In genomic region chr6:149963462-149964242, GRCh38 we compare ENCODE assay signal across 8 cellular contexts. TPM values are rescaled to one million over a fixed set of nuclear protein-coding genes. Genes with fewer than 3 reads are reported as not detected.
DNase-seq lines count a peak whose midpoint lies in the region; ATAC-seq and TF ChIP-seq lines count a peak whose summit lies in the region.

ULBP1 (plus strand) TSS chr6:149963943; CDS start chr6:149964050, 107 bp downstream.

- H3K27me3 ChIP-seq in BJ (ENCODE audit: control insufficient read depth, insufficient read depth, low read length) (peaks cover 32% of the 10 kb centered on the region), psoas muscle (ENCODE audit: insufficient read depth in 3 of 3, low read length in 2 of 3) (peaks cover 0 to 84% (median 26%) of the 10 kb centered on the region in 3 donors), uterus (peaks cover 20 to 25% of the 10 kb centered on the region in 2 donors)

- no peaks in the 10 kb centered on the region for H3K36me3 ChIP-seq in BJ (ENCODE audit: control insufficient read depth, insufficient read depth, low read length)
- H3K36me3 ChIP-seq in psoas muscle (ENCODE audit: insufficient read depth in 1 of 2, low read depth in 1 of 2): no peaks in the 10 kb centered on the region
- no peaks in the 10 kb centered on the region for H3K36me3 ChIP-seq in uterus

- POLR2A ChIA-PET in BJ (lab: Charles Lee): no interaction called here

- peak; percentile 34 for TF ChIP-seq CTCF in BJ (IDR thresholded peaks at IDR 0.05; ENCODE audit: insufficient read depth, low read depth, low read length)
- no peak for TF ChIP-seq CTCF in NB4 (IDR thresholded peaks at IDR 0.05; ENCODE audit: low read depth, low read length)
- no peak for TF ChIP-seq CTCF in psoas muscle (IDR thresholded peaks at IDR 0.05)
- no peak for TF ChIP-seq CTCF in uterus (IDR thresholded peaks at IDR 0.05)

- peak within 1 kb of the TSS; percentile 85 for H3K27ac Mint-ChIP-seq in activated naive CD8-positive, alpha-beta T cell treated with anti-CD3 and anti-CD28 coated beads, Interleukin-2, amount 50 U/mL, for 24 hours

- WGBS in psoas muscle, 3 donors: 1 to 3% (median 1%) methylated on average over 43 to 57 of the region's 57 CpGs

- no peaks in the 10 kb centered on the region for H3K9me3 Mint-ChIP-seq in activated naive CD8-positive, alpha-beta T cell treated with anti-CD3 and anti-CD28 coated beads, Interleukin-2, amount 50 U/mL, for 24 hours

- ATAC-seq in GM21447 (IDR thresholded peaks at IDR 0.05; ENCODE audit: unreplicated experiment) (peak; percentile 65), left ventricle myocardium superior (peak; percentile 98), psoas muscle (peak; percentile 84 to 94 (median 90))
- ATAC-seq in activated naive CD8-positive, alpha-beta T cell treated with anti-CD3 and anti-CD28 coated beads, Interleukin-2, amount 50 U/mL, for 24 hours: peak; percentile 82

- H3K27ac ChIP-seq in psoas muscle: no peak within 1 kb of the TSS
- H3K27ac ChIP-seq in uterus: no peak within 1 kb of the TSS

- H3K9me3 ChIP-seq in psoas muscle: no peaks in the 10 kb centered on the region
- H3K9me3 ChIP-seq in uterus: no peaks in the 10 kb centered on the region

- intact Hi-C loops in left ventricle myocardium superior (cut with micrococcal nuclease) (no loop called here), psoas muscle (cut with DNase I) (no loop called here), uterus (cut with DNase I; ENCODE audit: low total_unique reads) (no loop called here)

- no peak for TF ChIP-seq POLR2A in NB4 (IDR thresholded peaks at IDR 0.05; ENCODE audit: extremely low read depth, insufficient read length)
- TF ChIP-seq POLR2A in uterus (IDR thresholded peaks at IDR 0.05): no peak

- no peaks in the 10 kb centered on the region for H3K36me3 Mint-ChIP-seq in activated naive CD8-positive, alpha-beta T cell treated with anti-CD3 and anti-CD28 coated beads, Interleukin-2, amount 50 U/mL, for 24 hours (ENCODE audit: low read depth)

- peak within 1 kb of the TSS; percentile 45 for H3K4me3 ChIP-seq in BJ (ENCODE audit: low read depth, low read length)
- H3K4me3 ChIP-seq in NB4 (ENCODE audit: low read depth, low read length): peak within 1 kb of the TSS; percentile 35
- H3K4me3 ChIP-seq in psoas muscle: peak within 1 kb of the TSS; percentile 64
- peak within 1 kb of the TSS; percentile 7 to 29 for H3K4me3 ChIP-seq in uterus

- CTCF ChIA-PET in BJ (lab: Yijun Ruan, JAX): no interaction called here

- H3K4me1 ChIP-seq in psoas muscle (peaks cover 7% of the 10 kb centered on the region), uterus (peaks cover 0 to 11% of the 10 kb centered on the region in 2 donors)

- DNase-seq in BJ (ENCODE audit: low read depth) (peak; percentile 35), NB4 (ENCODE audit: low read depth) (peak; percentile 74), T follicular helper cell (ENCODE audit: low read depth) (peak; percentile 61), left ventricle myocardium superior (peak; percentile 93), psoas muscle (peak; percentile 91 to 93), uterus (peak; percentile 78 to 79)
- peak; percentile 90 for DNase-seq in activated naive CD8-positive, alpha-beta T cell treated with anti-CD3 and anti-CD28 coated beads, Interleukin-2, amount 50 U/mL, for 24 hours

- H3K4me1 Mint-ChIP-seq in activated naive CD8-positive, alpha-beta T cell treated with anti-CD3 and anti-CD28 coated beads, Interleukin-2, amount 50 U/mL, for 24 hours: peaks cover 30% of the 10 kb centered on the region

- peaks cover 92% of the 10 kb centered on the region for H3K27me3 Mint-ChIP-seq in activated naive CD8-positive, alpha-beta T cell treated with anti-CD3 and anti-CD28 coated beads, Interleukin-2, amount 50 U/mL, for 24 hours

- H3K4me3 Mint-ChIP-seq in activated naive CD8-positive, alpha-beta T cell treated with anti-CD3 and anti-CD28 coated beads, Interleukin-2, amount 50 U/mL, for 24 hours: peak within 1 kb of the TSS; percentile 83

RNA-seq across cellular contexts. Expression of gene ULBP1, which starts in this region (rescaled TPM):
- polyA plus RNA-seq in BJ (2011; rRNA removed) (2.6 TPM in 2 replicates), psoas muscle (under 1 TPM; 0.03 to 0.10 (median 0.03) TPM)
- 0.43 and 0.93 TPM in 2 replicates for polyA minus RNA-seq in BJ (2011; rRNA and poly(A)+ RNA removed)
- total RNA-seq in left ventricle myocardium superior (0.17 TPM), psoas muscle (under 1 TPM; 0.06 to 0.12 (median 0.10) TPM), uterus (not detected)

Comparison
In these comparisons a context has a peak if more than half of its experiments do, and no peak if none do; other contexts are left out.
1. Peak in DNase-seq and ATAC-seq in left ventricle myocardium superior; RNA of the gene not detected or under 1 TPM.
2. Peak in DNase-seq, ATAC-seq and H3K4me3 ChIP-seq in psoas muscle; RNA of the gene not detected or under 1 TPM.
3. Peak in DNase-seq and H3K4me3 ChIP-seq in uterus; RNA of the gene not detected or under 1 TPM.
4. DNase-seq: peak in every context shown above with its lines; median percentile 93 in left ventricle myocardium superior; 92 in psoas muscle; 90 in activated naive CD8-positive, alpha-beta T cell treated with anti-CD3 and anti-CD28 coated beads, Interleukin-2, amount 50 U/mL, for 24 hours; 78 in uterus; 74 in NB4; 61 in T follicular helper cell; 35 in BJ.